Comparison of ENCODE assay signal across 21 cellular contexts in genomic region chr3:59064276-59064675, GRCh38. TPM values are rescaled to one million over a fixed set of nuclear protein-coding genes. Genes with fewer than 3 reads are reported as not detected.
A peak's percentile ranks its signal among the peaks of the same experiment; 100 is the strongest.
DNase-seq lines count a peak whose midpoint lies in the region; ATAC-seq, FAIRE-seq and TF ChIP-seq lines count a peak whose summit lies in the region.
"Had no signal": no experiment of that assay in that cellular context is flagged by ENCODE, and none has a peak within 500 bp of the region (broad histone marks: within the 10 kb centered on the region; RNA-seq: fewer than 3 reads in every experiment).

No MANE protein-coding gene starts in this region.

- H3K56ac ChIP-seq in mesendoderm (ENCODE audit: low read length), result no peak overlapping the region

- no peak overlapping the region for H4K5ac ChIP-seq in mesendoderm (ENCODE audit: low read length)

- no peaks in the 10 kb centered on the region for H3K9me3 ChIP-seq in K562 (replicated peaks; ENCODE audit: control insufficient read depth, insufficient read depth, low read depth, low read length)
- H3K9me3 ChIP-seq: right lobe of liver had no signal

- no peak overlapping the region for H3K9ac ChIP-seq in K562 (ENCODE audit: insufficient read depth in 1 of 2, low read depth in 2 of 2, low read length in 2 of 2)
- no peak overlapping the region for H3K9ac ChIP-seq in mesendoderm (ENCODE audit: low read length)

- H3K36me3 ChIP-seq in GM06990 (ENCODE audit: control insufficient read depth, insufficient read depth, low read length) (no peaks in the 10 kb centered on the region), K562 (ENCODE audit: control insufficient read depth, insufficient read depth, low read length) (no peaks in the 10 kb centered on the region), mesendoderm (ENCODE audit: control insufficient read depth, insufficient read depth, low read length) (no peaks in the 10 kb centered on the region)
- H3K36me3 ChIP-seq: right lobe of liver, tibial nerve had no signal

- POLR2A ChIA-PET in K562 (lab: Yijun Ruan, JAX), result no interaction called here

- H3K79me1 ChIP-seq in mesendoderm (ENCODE audit: low read length), result no peaks in the 10 kb centered on the region

- no peak overlapping the region for H2BK120ac ChIP-seq in mesendoderm (ENCODE audit: low read depth, low read length)

- H3K27me3 ChIP-seq in GM06990 (replicated peaks; ENCODE audit: control insufficient read depth, insufficient read depth, low read length) (no peaks in the 10 kb centered on the region), K562 (ENCODE audit: control insufficient read depth in 2 of 2, insufficient read depth in 2 of 2, low read length in 2 of 2) (no peaks in the 10 kb centered on the region), mesendoderm (ENCODE audit: insufficient read depth, low read length, poor library complexity) (no peaks in the 10 kb centered on the region)
- H3K27me3 ChIP-seq: right lobe of liver, tibial nerve had no signal

- no peak overlapping the region for H2BK15ac ChIP-seq in mesendoderm (replicated peaks; ENCODE audit: low read depth)

- no peak overlapping the region for H3K27ac ChIP-seq in K562 (ENCODE audit: extremely low read depth, low read depth, low read length)
- no peak overlapping the region for H3K27ac ChIP-seq in mesendoderm (ENCODE audit: low read depth, low read length)
- H3K27ac ChIP-seq: right lobe of liver, tibial nerve had no signal

- H3K4me3 ChIP-seq in GM06990 (replicated peaks; ENCODE audit: low read depth, low read length), result no peak overlapping the region
- no peak overlapping the region for H3K4me3 ChIP-seq in K562
- H3K4me3 ChIP-seq in mesendoderm (ENCODE audit: low read length), result no peak overlapping the region
- H3K4me3 ChIP-seq: right lobe of liver, tibial nerve had no signal

- CTCF ChIA-PET in K562 (lab: Yijun Ruan, JAX; ENCODE audit: low intra/inter-chr PET ratio), result no interaction called here

- no peak overlapping the region for H2AFZ ChIP-seq in K562 (ENCODE audit: low read depth, low read length)

- intact Hi-C loops in K562 (cut with micrococcal nuclease), result no loop called here

- H3K79me2 ChIP-seq in K562 (ENCODE audit: control insufficient read depth, insufficient read depth, low read length) (no peaks in the 10 kb centered on the region), mesendoderm (ENCODE audit: control insufficient read depth, insufficient read depth, low read length) (no peaks in the 10 kb centered on the region)

- no peak for TF ChIP-seq POLR2A in K562 (conservative IDR thresholded peaks at IDR 0.05)

- no peak overlapping the region for H2BK5ac ChIP-seq in mesendoderm (ENCODE audit: low read length)

- DNase-seq in GM06990 (ENCODE audit: extremely low read depth, insufficient read length), result no peak
- peak in 1 of 4 experiments; percentile 6 for DNase-seq in K562 (ENCODE audit: extremely low read depth in 1 of 4, low spot score in 3 of 4)
- peak; percentile 56 for DNase-seq in mesendoderm
- DNase-seq in NCI-H82 (lab: John Stamatoyannopoulos, UW), result no peak
- no peak for DNase-seq in NOMO-1 treated with dmso at 0.1 percent for 144 hours (lab: John Stamatoyannopoulos, UW; ENCODE audit: unreplicated experiment)
- no peak for DNase-seq in stimulated activated naive CD4-positive, alpha-beta T cell (lab: John Stamatoyannopoulos, UW)
- no peak for DNase-seq in retina
- DNase-seq: activated CD4-positive, alpha-beta T cell treated with anti-CD3 and anti-CD28 coated beads, Interleukin-2, amount 50 U/mL, for 48 hours; activated T-cell treated with anti-CD3 and anti-CD28 coated beads for 4 hours; COR-L47; effector CD8-positive, alpha-beta T cell; islet precursor cell; Karpas-422; NCI-H1105 treated with DMSO at 0.1 percent for 48 hours; NCI-H2107; NCI-H510A treated with DMSO at 0.1 percent for 48 hours; right lobe of liver; SIG-M5 had no signal

- no peaks in the 10 kb centered on the region for H3K9me1 ChIP-seq in K562 (ENCODE audit: control insufficient read depth, insufficient read depth, low read length)

- H3K4me2 ChIP-seq in K562 (ENCODE audit: insufficient read depth, low read length) (no peak overlapping the region), mesendoderm (ENCODE audit: low read length) (no peak overlapping the region)

- TF ChIP-seq RAD21 in K562 (CRISPR knock-in tag; conservative IDR thresholded peaks at IDR 0.05 in 1 of 2, IDR thresholded peaks at IDR 0.05 in 1 of 2), result no peak

- 0 out of 3 replicates have a peak, but pooled peaks have one; percentile 35 for ATAC-seq in K562
- ATAC-seq: right lobe of liver; stimulated activated memory B cell treated with anti-CD40 and anti-IgM and Interleukin-4, amounts not matched to agents 10 μg/mL and 1 μg/mL and 100 μg/mL, for 72 hours had no signal

- no TSS peak for BruUV-seq in K562 (replicated peaks; lab: Mats Ljungman, UMichigan)

- H4K20me1 ChIP-seq in K562 (replicated peaks; ENCODE audit: control insufficient read depth, insufficient read depth, low read length), result no peaks in the 10 kb centered on the region

- no peak overlapping the region for H2AK5ac ChIP-seq in mesendoderm (ENCODE audit: low read length)

- in situ Hi-C loops in K562 (cut with MboI), result no loop called here

- WGBS in K562 (ENCODE audit: insufficient coverage, low coverage, missing lambda C conversion rate), result 5% methylated on average over 2 of the region's 2 CpGs
- no CpG with 5 or more reads among the region's 2 CpGs for WGBS in mesendoderm (ENCODE audit: extremely low coverage, insufficient coverage, low lambda C conversion rate)

- TF ChIP-seq EP300 in K562 (IDR thresholded peaks at IDR 0.05; ENCODE audit: low read length), result no peak

- no peak overlapping the region for H3K4ac ChIP-seq in mesendoderm (ENCODE audit: low read depth, low read length)

- H3K23ac ChIP-seq in mesendoderm (ENCODE audit: low read length), result no peak overlapping the region

- H3K4me1 ChIP-seq in K562 (replicated peaks in 1 of 2; ENCODE audit: control insufficient read depth in 2 of 2, insufficient read depth in 2 of 2, low read length in 2 of 2) (no peaks in the 10 kb centered on the region), mesendoderm (ENCODE audit: control insufficient read depth, low read depth, low read length) (no peaks in the 10 kb centered on the region)
- H3K4me1 ChIP-seq: right lobe of liver, tibial nerve had no signal

- no peak overlapping the region for H4K8ac ChIP-seq in mesendoderm (ENCODE audit: low read depth, low read length)

- no peak for FAIRE-seq in K562 (lab: Jason Lieb, UNC)

- peak; percentile 20 for TF ChIP-seq CTCF in GM06990 (IDR thresholded peaks at IDR 0.05; ENCODE audit: insufficient read depth, low read length, poor library complexity, severe bottlenecking)
- TF ChIP-seq CTCF in LNCAP (IDR thresholded peaks at IDR 0.05), result peak; percentile 21; the same call in 1 of the 2 replicates
- no peak for TF ChIP-seq CTCF in K562 (IDR thresholded peaks at IDR 0.05 in 2 of 3, conservative IDR thresholded peaks at IDR 0.05 in 1 of 3; ENCODE audit: insufficient read depth in 2 of 3, low read depth in 1 of 3, low read length in 3 of 3)

- no peak overlapping the region for H3K18ac ChIP-seq in mesendoderm (ENCODE audit: low read length)

TF ChIP-seq in K562, 482 proteins besides CTCF, POLR2A, EP300 and RAD21 (continues in another document):
- TF ChIP-seq CHD1 (IDR thresholded peaks at IDR 0.05; ENCODE audit: low read length) (no peak), ZNF644 (tag; IDR thresholded peaks at IDR 0.05; ENCODE audit: low read depth) (no peak), MITF (IDR thresholded peaks at IDR 0.05) (no peak), SREBF1 (IDR thresholded peaks at IDR 0.05; ENCODE audit: borderline replicate concordance, low read depth, low read length) (no peak)

RNA-seq across cellular contexts. Expression of gene CFAP20DC, which starts 14.5 kb away (rescaled TPM):
- total RNA-seq in K562 (2011; cell fraction: chromatin; rRNA removed; ENCODE audit: low replicate concordance), result 6.6 and 14.2 TPM in 2 replicates
- total RNA-seq in K562 (2011; cell fraction: nucleolus; rRNA removed), result 3.5 and 5.1 TPM in 2 replicates
- total RNA-seq in K562 (2011; cell fraction: nucleoplasm; rRNA removed), result 6.3 and 9.5 TPM in 2 replicates
- total RNA-seq in K562 (2014; rRNA removed) (1.6 and 2.5 TPM in 2 replicates), K562 (2014; rRNA removed; fragmentation: Illumina TruSeq; extraction: Trizol) (5.4 and 6.3 TPM in 2 replicates), K562 (2015; rRNA removed; fragmentation: Illumina TruSeq; extraction: Trizol) (4.9 and 5.8 TPM in 2 replicates), K562 (2021) (3.5 and 4.6 TPM in 2 replicates)
- polyA plus RNA-seq in K562 (2011; rRNA removed) (3.1 and 5.9 TPM in 2 replicates), K562 (2014; fragmentation: Illumina TruSeq; extraction: Trizol) (3.3 and 3.6 TPM in 2 replicates), K562 (2014; fragmentation: Nextera tagmentation; extraction: Ambion mirVana) (1 to 10 TPM; 3.8 to 4.7 TPM), K562 (2014; rRNA removed) (2.3 and 2.9 TPM in 2 replicates)
- polyA plus RNA-seq in K562 (2011; cell fraction: cytosol; rRNA removed), result 1.1 and 1.7 TPM in 2 replicates
- 3.0 and 3.9 TPM in 2 replicates for polyA plus RNA-seq in K562 (2011; cell fraction: nucleus; rRNA removed)
- polyA plus RNA-seq in K562 (2012), result 2.4 and 3.0 TPM in 2 replicates
- polyA minus RNA-seq in K562 (2011; rRNA and poly(A)+ RNA removed), result 5.3 and 5.6 TPM in 2 replicates
- polyA minus RNA-seq in K562 (2011; cell fraction: cytosol; rRNA and poly(A)+ RNA removed), result 1.3 and 1.8 TPM in 2 replicates
- 6.9 and 7.4 TPM in 2 replicates for polyA minus RNA-seq in K562 (2011; cell fraction: nucleus; rRNA and poly(A)+ RNA removed)
- polyA plus RNA-seq in mesendoderm (2013, experiment 1 of 2), result 2.1 TPM
- 2.0 TPM for polyA plus RNA-seq in mesendoderm (2013, experiment 2 of 2)

Comparison
In these comparisons a context has a peak if more than half of its experiments do, and no peak if none do; other contexts are left out.
1. CTCF ChIP-seq: peak in GM06990 (single experiment) and LNCAP (single experiment); none in K562 (0 of 3).